Comparison of ENCODE assay signal across 25 cellular contexts in the genomic region with DNA sequence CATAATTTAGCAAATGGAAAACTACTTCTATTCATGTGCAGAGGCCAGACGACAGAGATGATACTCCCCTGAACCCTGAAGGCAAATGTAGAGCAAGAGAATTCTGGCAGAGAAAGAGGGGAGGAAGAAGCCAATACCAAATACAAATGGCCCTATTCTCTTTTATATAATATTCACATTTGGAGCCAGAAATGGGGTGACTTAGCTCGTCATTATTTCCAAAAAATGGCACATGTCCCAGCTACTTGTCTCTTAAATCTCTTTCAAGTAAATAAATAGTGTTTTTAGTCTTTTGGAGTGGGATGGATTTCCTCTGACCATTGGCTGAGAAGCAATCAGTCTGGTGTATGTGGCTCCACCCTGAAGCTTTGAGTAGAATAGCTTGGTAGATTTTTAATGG.
"Had no signal": no experiment of that assay in that cellular context is flagged by ENCODE, and none has a peak within 500 bp of the region (broad histone marks: within the 10 kb centered on the region; RNA-seq: fewer than 3 reads in every experiment).

No MANE protein-coding gene starts in this region.

- H3K27me3 ChIP-seq: colonic mucosa, esophagus squamous epithelium, heart left ventricle, hepatocyte, left lung, right lobe of liver, suprapubic skin, transverse colon, upper lobe of right lung, uterus had no signal

- H3K27ac ChIP-seq: colonic mucosa, esophagus squamous epithelium, heart left ventricle, hepatocyte, left lung, psoas muscle, right lobe of liver, suprapubic skin, transverse colon, upper lobe of right lung, uterus had no signal

- H3K4me1 ChIP-seq: colonic mucosa, heart left ventricle, left lung, psoas muscle, right lobe of liver, suprapubic skin, transverse colon, upper lobe of right lung, uterus had no signal

- H3K27ac Mint-ChIP-seq: dendritic cell treated with granulocyte-macrophage colony-stimulating factor and Interleukin-4, amounts not matched to agents 40 ng/mL and 50 ng/mL, for 4 days; nephron progenitor cell; stimulated activated naive B cell treated with anti-CD40 and anti-IgM and Interleukin-4, amounts not matched to agents 10 μg/mL and 1 μg/mL and 100 μg/mL, for 72 hours; stimulated activated naive CD8-positive, alpha-beta T cell treated with anti-CD3 and anti-CD28 coated beads, Interleukin-15, Interleukin-2, amounts not matched to agents 100 ng/mL and 50 ng/mL, for 24 hours had no signal

- H3K4me2 ChIP-seq: hepatocyte had no signal

- H3K36me3 Mint-ChIP-seq: stimulated activated naive B cell treated with anti-CD40 and anti-IgM and Interleukin-4, amounts not matched to agents 10 μg/mL and 1 μg/mL and 100 μg/mL, for 72 hours had no signal

- ATAC-seq: heart left ventricle; left cardiac atrium; left lung; naive thymus-derived CD8-positive, alpha-beta T cell; psoas muscle; right lobe of liver; stimulated activated naive B cell treated with anti-CD40 and anti-IgM and Interleukin-4, amounts not matched to agents 10 μg/mL and 1 μg/mL and 100 μg/mL, for 72 hours; upper lobe of right lung had no signal

- H3K27me3 Mint-ChIP-seq: stimulated activated naive B cell treated with anti-CD40 and anti-IgM and Interleukin-4, amounts not matched to agents 10 μg/mL and 1 μg/mL and 100 μg/mL, for 72 hours had no signal

- H3K4me3 Mint-ChIP-seq: dendritic cell treated with granulocyte-macrophage colony-stimulating factor and Interleukin-4, amounts not matched to agents 40 ng/mL and 50 ng/mL, for 4 days; naive thymus-derived CD8-positive, alpha-beta T cell; nephron progenitor cell; stimulated activated naive B cell treated with anti-CD40 and anti-IgM and Interleukin-4, amounts not matched to agents 10 μg/mL and 1 μg/mL and 100 μg/mL, for 72 hours; stimulated activated naive CD8-positive, alpha-beta T cell treated with anti-CD3 and anti-CD28 coated beads, Interleukin-15, Interleukin-2, amounts not matched to agents 100 ng/mL and 50 ng/mL, for 24 hours had no signal

- H3K9me3 ChIP-seq: colonic mucosa, esophagus squamous epithelium, heart left ventricle, left lung, psoas muscle, right lobe of liver, suprapubic skin, transverse colon, upper lobe of right lung, uterus had no signal

- H3K4me3 ChIP-seq: colonic mucosa, esophagus squamous epithelium, heart left ventricle, hepatocyte, left lung, psoas muscle, right lobe of liver, suprapubic skin, transverse colon, upper lobe of right lung, uterus had no signal

- H3K79me2 ChIP-seq: hepatocyte had no signal

- H3K36me3 ChIP-seq: colonic mucosa, esophagus squamous epithelium, heart left ventricle, left lung, right lobe of liver, suprapubic skin, transverse colon, upper lobe of right lung, uterus had no signal

- H3K9me3 Mint-ChIP-seq: naive thymus-derived CD8-positive, alpha-beta T cell; nephron progenitor cell had no signal

- H2AFZ ChIP-seq: hepatocyte had no signal

- DNase-seq: colonic mucosa; effector memory CD4-positive, alpha-beta T cell; erythroblast; esophagus squamous epithelium; heart left ventricle; left cardiac atrium; left lung; mesendoderm; naive thymus-derived CD8-positive, alpha-beta T cell; nephron progenitor cell; nucleus accumbens; posterior cingulate gyrus; psoas muscle; right lobe of liver; small intestine; stimulated activated CD4-positive, alpha-beta T cell treated with anti-CD3 and anti-CD28 coated beads, Interleukin-15, amount 100 ng/mL, for 24 hours; stimulated activated CD4-positive, alpha-beta T cell treated with anti-CD3 and anti-CD28 coated beads, Interleukin-2, amount 100 ng/mL, for 48 hours; stimulated activated naive B cell treated with anti-CD40 and anti-IgM and Interleukin-4, amounts not matched to agents 10 μg/mL and 1 μg/mL and 100 μg/mL, for 72 hours; transverse colon; upper lobe of right lung; uterus had no signal
